21 cellular contexts compared by ENCODE assay signal in genomic region chr5:113380299-113381014, GRCh38. TPM values are rescaled to one million over a fixed set of nuclear protein-coding genes. Genes with fewer than 3 reads are reported as not detected.
DNase-seq lines count a peak whose midpoint lies in the region; ATAC-seq, FAIRE-seq and TF ChIP-seq lines count a peak whose summit lies in the region.
"Had no signal": no experiment of that assay in that cellular context is flagged by ENCODE, and none has a peak within 500 bp of the region (broad histone marks: within the 10 kb centered on the region; RNA-seq: fewer than 3 reads in every experiment).

No MANE protein-coding gene starts in this region.

- H3K27me3 ChIP-seq in BLaER1 treated with 17β-estradiol and CSF1 and Interleukin-3, amounts not matched to agents 10 nM and 100 nM = peaks cover 0 to 72% (median 3%) of the 10 kb centered on the region in 11 experiments; a peak in 9 of 22 replicates
- no peaks in the 10 kb centered on the region for H3K27me3 ChIP-seq in astrocyte (ENCODE audit: insufficient read depth, low read length)
- H3K27me3 ChIP-seq: adrenal gland had no signal

- H2AFZ ChIP-seq in astrocyte (ENCODE audit: low read depth, low read length) = no peak overlapping the region

- peak overlapping the region; percentile 25 to 83 (median 43); a peak in 19 of 22 replicates for H3K4me2 ChIP-seq in BLaER1 treated with 17β-estradiol and CSF1 and Interleukin-3, amounts not matched to agents 10 nM and 100 nM
- no peak overlapping the region for H3K4me2 ChIP-seq in astrocyte (ENCODE audit: low read length)

- H3K79me2 ChIP-seq in astrocyte (ENCODE audit: insufficient read depth, low read length) = no peaks in the 10 kb centered on the region

- H3K9me3 Mint-ChIP-seq in astrocyte (ENCODE audit: unreplicated experiment) = no peaks in the 10 kb centered on the region
- H3K9me3 Mint-ChIP-seq: activated T-cell treated with anti-CD3 and anti-CD28 coated beads, Interleukin-2, amount 50 U/mL, for 4 hours; effector memory CD8-positive, alpha-beta T cell; HFFc6; neural crest cell had no signal

- H3K9ac ChIP-seq in BLaER1 treated with 17β-estradiol and CSF1 and Interleukin-3, amounts not matched to agents 10 nM and 100 nM = no peak overlapping the region
- no peak overlapping the region for H3K9ac ChIP-seq in astrocyte (ENCODE audit: low read length)

- peak overlapping the region; percentile 20 for H3K4me3 Mint-ChIP-seq in astrocyte (ENCODE audit: unreplicated experiment)
- H3K4me3 Mint-ChIP-seq: activated T-cell treated with anti-CD3 and anti-CD28 coated beads, Interleukin-2, amount 50 U/mL, for 4 hours; effector memory CD8-positive, alpha-beta T cell; HFFc6; neural crest cell had no signal

- no peak for TF ChIP-seq CTCF in astrocyte (IDR thresholded peaks at IDR 0.05; ENCODE audit: insufficient read depth, low read depth, low read length)

- ATAC-seq in HG03354 (IDR thresholded peaks at IDR 0.05; ENCODE audit: poor library complexity, severe bottlenecking, unreplicated experiment) (no peak), GM18502 (IDR thresholded peaks at IDR 0.05; ENCODE audit: poor library complexity, unreplicated experiment) (no peak)
- ATAC-seq: activated T-cell treated with anti-CD3 and anti-CD28 coated beads, Interleukin-2, amount 50 U/mL, for 4 hours; effector memory CD8-positive, alpha-beta T cell had no signal

- H3K27ac Mint-ChIP-seq in astrocyte (ENCODE audit: unreplicated experiment) = peak overlapping the region; percentile 54
- H3K27ac Mint-ChIP-seq: effector memory CD8-positive, alpha-beta T cell; HFFc6 had no signal

- no peaks in the 10 kb centered on the region for H3K36me3 Mint-ChIP-seq in astrocyte (ENCODE audit: low read depth, unreplicated experiment)

- H3K4me3 ChIP-seq in BLaER1 treated with 17β-estradiol and CSF1 and Interleukin-3, amounts not matched to agents 10 nM and 100 nM = no peak overlapping the region
- no peak overlapping the region for H3K4me3 ChIP-seq in astrocyte (ENCODE audit: insufficient read depth, low read depth, low read length)
- H3K4me3 ChIP-seq: adrenal gland had no signal

- peaks cover 0 to 16% (median 6%) of the 10 kb centered on the region in 11 experiments; a peak in 10 of 22 replicates for H3K9me3 ChIP-seq in BLaER1 treated with 17β-estradiol and CSF1 and Interleukin-3, amounts not matched to agents 10 nM and 100 nM (replicated peaks in 1 of 11)
- no peaks in the 10 kb centered on the region for H3K9me3 ChIP-seq in astrocyte (ENCODE audit: insufficient read depth, low read depth, low read length)
- H3K9me3 ChIP-seq: adrenal gland had no signal

- no peak overlapping the region for H3K27ac ChIP-seq in BLaER1 treated with 17β-estradiol and CSF1 and Interleukin-3, amounts not matched to agents 10 nM and 100 nM
- no peak overlapping the region for H3K27ac ChIP-seq in astrocyte (ENCODE audit: low read depth, low read length)
- H3K27ac ChIP-seq: adrenal gland had no signal

- peaks cover 29% of the 10 kb centered on the region for H3K4me1 Mint-ChIP-seq in astrocyte (ENCODE audit: low read depth, unreplicated experiment)
- H3K4me1 Mint-ChIP-seq: neural crest cell had no signal

- H4K20me1 ChIP-seq in BLaER1 treated with 17β-estradiol and CSF1 and Interleukin-3, amounts not matched to agents 10 nM and 100 nM = peaks cover 0 to 15% (median 6%) of the 10 kb centered on the region in 11 experiments; a peak in 12 of 22 replicates
- H4K20me1 ChIP-seq in astrocyte (ENCODE audit: insufficient read depth, low read length) = no peaks in the 10 kb centered on the region

- H3K36me3 ChIP-seq in BLaER1 treated with 17β-estradiol and CSF1 and Interleukin-3, amounts not matched to agents 10 nM and 100 nM = no peaks in the 10 kb centered on the region
- no peaks in the 10 kb centered on the region for H3K36me3 ChIP-seq in astrocyte (ENCODE audit: insufficient read depth, low read length)
- H3K36me3 ChIP-seq: adrenal gland had no signal

- H3K27me3 Mint-ChIP-seq in astrocyte (ENCODE audit: low read depth, unreplicated experiment) = no peaks in the 10 kb centered on the region

- FAIRE-seq in astrocyte (lab: Jason Lieb, UNC) = no peak
- FAIRE-seq: D721Med, HTR-8/SVneo had no signal

- H3K4me1 ChIP-seq in BLaER1 treated with 17β-estradiol and CSF1 and Interleukin-3, amounts not matched to agents 10 nM and 100 nM = peaks cover 46 to 71% (median 67%) of the 10 kb centered on the region in 10 experiments
- H3K4me1 ChIP-seq in astrocyte (ENCODE audit: insufficient read depth, low read length) = peaks cover 9% of the 10 kb centered on the region

- DNase-seq in MV-4-11 (lab: John Stamatoyannopoulos, UW) = peak; percentile 42
- peak; percentile 64 for DNase-seq in astrocyte (ENCODE audit: low read depth)
- peak; percentile 16 for DNase-seq in myocyte (ENCODE audit: low read depth)
- DNase-seq in NCI-H748 treated with DMSO at 0.1 percent for 48 hours (lab: John Stamatoyannopoulos, UW) = no peak
- no peak for DNase-seq in HuH-7 (ENCODE audit: low spot score)
- DNase-seq: activated CD4-positive, alpha-beta T cell treated with anti-CD3 and anti-CD28 coated beads, Interleukin-2, amount 50 U/mL, for 1 hour; activated T-cell treated with anti-CD3 and anti-CD28 coated beads, Interleukin-2, amount 50 U/mL, for 4 hours; adrenal gland; cerebellar nuclear complex; effector memory CD8-positive, alpha-beta T cell; foreskin melanocyte; HFFc6; NCI-H1694; NCI-H510A; SIG-M5 had no signal

RNA-seq across cellular contexts. Expression of gene TSSK1B, which starts 54.3 kb away (rescaled TPM):
- total RNA-seq in astrocyte = 0.20 and 0.41 TPM in 2 replicates
- total RNA-seq in myocyte = not detected in 2 replicates
- not detected for polyA plus RNA-seq in myocyte (2012)
- total RNA-seq: activated T-cell treated with anti-CD3 and anti-CD28 coated beads, Interleukin-2, amount 50 U/mL, for 4 hours; adrenal gland; HFFc6 had no signal
- polyA plus RNA-seq: adrenal gland had no signal

Comparison
In these comparisons a context has a peak if more than half of its experiments do, and no peak if none do; other contexts are left out.
1. DNase-seq: peak in MV-4-11 (single experiment), astrocyte (single experiment) and myocyte (single experiment); none in NCI-H748 treated with DMSO at 0.1 percent for 48 hours (single experiment) and HuH-7 (single experiment).